ENCODE assay signal across 1 cellular context in the genomic region with DNA sequence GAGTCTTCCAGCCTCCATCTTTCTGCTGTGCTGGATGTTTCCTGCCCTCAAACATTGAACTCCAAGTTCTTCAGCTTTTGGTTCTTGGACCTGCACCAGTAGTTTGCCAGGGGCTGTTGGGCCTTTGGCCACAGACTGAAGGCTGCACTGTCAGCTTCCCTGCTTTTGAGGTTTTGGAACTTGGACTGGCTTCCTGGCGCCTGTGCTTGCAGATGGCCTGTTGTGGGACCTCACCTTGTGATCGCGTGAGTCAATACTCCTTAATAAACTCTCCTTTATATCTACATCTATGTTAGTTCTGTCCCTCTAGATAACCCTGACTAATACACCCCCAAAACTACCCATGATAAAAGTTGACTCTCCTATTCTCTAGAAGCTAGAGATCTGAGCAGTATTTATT.
TF ChIP-seq lines count a peak whose summit lies in the region.

No MANE protein-coding gene starts in this region.

TF ChIP-seq in K562, 482 proteins besides CTCF, POLR2A, EP300 and RAD21:
- TF ChIP-seq, protein P1, sequence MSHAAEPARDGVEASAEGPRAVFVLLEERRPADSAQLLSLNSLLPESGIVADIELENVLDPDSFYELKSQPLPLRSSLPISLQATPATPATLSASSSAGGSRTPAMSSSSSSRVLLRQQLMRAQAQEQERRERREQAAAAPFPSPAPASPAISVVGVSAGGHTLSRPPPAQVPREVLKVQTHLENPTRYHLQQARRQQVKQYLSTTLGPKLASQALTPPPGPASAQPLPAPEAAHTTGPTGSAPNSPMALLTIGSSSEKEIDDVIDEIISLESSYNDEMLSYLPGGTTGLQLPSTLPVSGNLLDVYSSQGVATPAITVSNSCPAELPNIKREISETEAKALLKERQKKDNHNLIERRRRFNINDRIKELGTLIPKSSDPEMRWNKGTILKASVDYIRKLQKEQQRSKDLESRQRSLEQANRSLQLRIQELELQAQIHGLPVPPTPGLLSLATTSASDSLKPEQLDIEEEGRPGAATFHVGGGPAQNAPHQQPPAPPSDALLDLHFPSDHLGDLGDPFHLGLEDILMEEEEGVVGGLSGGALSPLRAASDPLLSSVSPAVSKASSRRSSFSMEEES (CRISPR knock-in tag; IDR thresholded peaks at IDR 0.05): peak; percentile 51
- TF ChIP-seq, protein P2, sequence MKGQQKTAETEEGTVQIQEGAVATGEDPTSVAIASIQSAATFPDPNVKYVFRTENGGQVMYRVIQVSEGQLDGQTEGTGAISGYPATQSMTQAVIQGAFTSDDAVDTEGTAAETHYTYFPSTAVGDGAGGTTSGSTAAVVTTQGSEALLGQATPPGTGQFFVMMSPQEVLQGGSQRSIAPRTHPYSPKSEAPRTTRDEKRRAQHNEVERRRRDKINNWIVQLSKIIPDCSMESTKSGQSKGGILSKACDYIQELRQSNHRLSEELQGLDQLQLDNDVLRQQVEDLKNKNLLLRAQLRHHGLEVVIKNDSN (CRISPR knock-in tag; IDR thresholded peaks at IDR 0.05): no peak
- no peak for TF ChIP-seq ZNF76 (CRISPR knock-in tag; IDR thresholded peaks at IDR 0.05; ENCODE audit: borderline replicate concordance)
- TF ChIP-seq ZFPM2 (CRISPR knock-in tag; IDR thresholded peaks at IDR 0.05): no peak
- TF ChIP-seq, protein P3, sequence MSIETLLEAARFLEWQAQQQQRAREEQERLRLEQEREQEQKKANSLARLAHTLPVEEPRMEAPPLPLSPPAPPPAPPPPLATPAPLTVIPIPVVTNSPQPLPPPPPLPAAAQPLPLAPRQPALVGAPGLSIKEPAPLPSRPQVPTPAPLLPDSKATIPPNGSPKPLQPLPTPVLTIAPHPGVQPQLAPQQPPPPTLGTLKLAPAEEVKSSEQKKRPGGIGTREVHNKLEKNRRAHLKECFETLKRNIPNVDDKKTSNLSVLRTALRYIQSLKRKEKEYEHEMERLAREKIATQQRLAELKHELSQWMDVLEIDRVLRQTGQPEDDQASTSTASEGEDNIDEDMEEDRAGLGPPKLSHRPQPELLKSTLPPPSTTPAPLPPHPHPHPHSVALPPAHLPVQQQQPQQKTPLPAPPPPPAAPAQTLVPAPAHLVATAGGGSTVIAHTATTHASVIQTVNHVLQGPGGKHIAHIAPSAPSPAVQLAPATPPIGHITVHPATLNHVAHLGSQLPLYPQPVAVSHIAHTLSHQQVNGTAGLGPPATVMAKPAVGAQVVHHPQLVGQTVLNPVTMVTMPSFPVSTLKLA (conservative IDR thresholded peaks at IDR 0.05): no peak
- no peak for TF ChIP-seq SMARCA4 (IDR thresholded peaks at IDR 0.05)
